Comparison of ENCODE assay signal across 9 cellular contexts in the genomic region with DNA sequence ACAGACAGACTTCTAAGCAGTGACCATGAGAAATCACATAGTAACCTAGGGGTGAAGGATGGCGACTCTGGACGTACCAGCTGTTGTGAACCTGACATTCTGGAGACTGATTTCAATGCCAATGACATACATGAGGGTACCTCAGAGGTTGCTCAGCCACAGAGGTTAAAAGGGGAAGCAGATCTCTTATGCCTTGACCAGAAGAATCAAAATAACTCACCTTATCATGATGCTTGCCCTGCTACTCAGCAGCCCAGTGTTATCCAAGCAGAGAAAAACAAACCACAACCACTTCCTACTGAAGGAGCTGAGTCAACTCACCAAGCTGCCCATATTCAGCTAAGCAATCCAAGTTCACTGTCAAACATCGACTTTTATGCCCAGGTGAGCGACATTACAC. TPM values are rescaled to one million over a fixed set of nuclear protein-coding genes. Genes with fewer than 3 reads are reported as not detected.
DNase-seq lines count a peak whose midpoint lies in the region; ATAC-seq and TF ChIP-seq lines count a peak whose summit lies in the region.
"Had no signal": no experiment of that assay in that cellular context is flagged by ENCODE, and none has a peak within 500 bp of the region (broad histone marks: within the 10 kb centered on the region; RNA-seq: fewer than 3 reads in every experiment).

No MANE protein-coding gene starts in this region.

- no peak overlapping the region for H2BK12ac ChIP-seq in mesenchymal stem cell (ENCODE audit: low read length in 2 of 2)

- H2BK120ac ChIP-seq in mesenchymal stem cell (ENCODE audit: low read depth, low read length): no peak overlapping the region

- H4K8ac ChIP-seq in mesenchymal stem cell (ENCODE audit: low read length): no peak overlapping the region

- H3K4ac ChIP-seq in mesenchymal stem cell (ENCODE audit: low read depth in 1 of 2, low read length in 2 of 2): no peak overlapping the region

- POLR2A ChIA-PET in activated B cell treated with CpG ODN at 0.5 μM for 24 hours (lab: Charles Lee): no interaction called here

- no peak overlapping the region for H3K9ac ChIP-seq in mesenchymal stem cell (ENCODE audit: low read length)

- H2AK5ac ChIP-seq in mesenchymal stem cell (ENCODE audit: low read length, severe bottlenecking): no peak overlapping the region

- H3K4me1 Mint-ChIP-seq in activated B cell treated with CpG ODN at 0.5 μM for 24 hours: peaks cover 6% of the 10 kb centered on the region

- CTCF ChIA-PET in activated B cell treated with CpG ODN at 0.5 μM for 24 hours (lab: Charles Lee): no interaction called here

- no peak overlapping the region for H3K4me2 ChIP-seq in mesenchymal stem cell (ENCODE audit: low read length, poor library complexity, severe bottlenecking)

- WGBS in mesenchymal stem cell: 88% methylated on average over 4 of the region's 4 CpGs

- no peak for TF ChIP-seq CTCF in activated B cell treated with CpG ODN at 0.5 μM for 24 hours (IDR thresholded peaks at IDR 0.05)

- DNase-seq in stimulated activated CD4-positive, alpha-beta T cell treated with anti-CD3 and anti-CD28 coated beads, Interleukin-4, amount 100 ng/mL, for 24 hours: peak; percentile 9
- DNase-seq in stimulated activated CD4-positive, alpha-beta T cell treated with anti-CD3 and anti-CD28 coated beads, Interleukin-2, amount 100 ng/mL, for 24 hours: no peak
- DNase-seq in activated B cell treated with CpG ODN at 0.5 μM for 24 hours: no peak
- no peak for DNase-seq in mesenchymal stem cell
- DNase-seq in NCI-H526 treated with DMSO at 0.1 percent for 48 hours (lab: John Stamatoyannopoulos, UW): no peak
- DNase-seq in posterior vena cava (ENCODE audit: low spot score): no peak
- no peak for DNase-seq in GOT3 (lab: John Stamatoyannopoulos, UW)
- DNase-seq: DMS53 had no signal

- no peak overlapping the region for H3K4me3 Mint-ChIP-seq in activated B cell treated with CpG ODN at 0.5 μM for 24 hours

- H2AFZ ChIP-seq in mesenchymal stem cell (ENCODE audit: low read depth, low read length): no peak overlapping the region

- intact Hi-C loops in activated B cell treated with CpG ODN at 0.5 μM for 24 hours (cut with micrococcal nuclease) (no loop called here), posterior vena cava (cut with DNase I) (no loop called here)

- H3K27me3 Mint-ChIP-seq in activated B cell treated with CpG ODN at 0.5 μM for 24 hours: peaks cover 6% of the 10 kb centered on the region

- H2BK5ac ChIP-seq in mesenchymal stem cell (ENCODE audit: low read depth, low read length, poor library complexity, severe bottlenecking): no peak overlapping the region

- H3K18ac ChIP-seq in mesenchymal stem cell (ENCODE audit: low read depth in 1 of 2, low read length in 2 of 2): no peak overlapping the region

- H3K27ac ChIP-seq in mesenchymal stem cell (ENCODE audit: low read length, poor library complexity, severe bottlenecking): no peak overlapping the region

- peaks cover 0 to 4% of the 10 kb centered on the region in 2 experiments for H3K27me3 ChIP-seq in mesenchymal stem cell (ENCODE audit: control insufficient read depth in 1 of 2, insufficient read depth in 1 of 2, low read length in 2 of 2)

- H3K27ac Mint-ChIP-seq in activated B cell treated with CpG ODN at 0.5 μM for 24 hours: no peak overlapping the region

- H3K23ac ChIP-seq in mesenchymal stem cell (ENCODE audit: low read length in 2 of 2): no peak overlapping the region

- peaks cover 0 to 7% of the 10 kb centered on the region in 2 experiments for H3K36me3 ChIP-seq in mesenchymal stem cell (ENCODE audit: control insufficient read depth in 1 of 2, insufficient read depth in 2 of 2, low read depth in 1 of 2, low read length in 2 of 2)

- no peaks in the 10 kb centered on the region for H3K9me3 ChIP-seq in mesenchymal stem cell (ENCODE audit: control insufficient read depth, low read length)

- ATAC-seq in HG03159 (IDR thresholded peaks at IDR 0.05; ENCODE audit: unreplicated experiment) (peak; percentile 93), activated B cell treated with CpG ODN at 0.5 μM for 24 hours (ENCODE audit: low read depth) (peak; percentile 50)

- peaks cover 2% of the 10 kb centered on the region for H3K4me1 ChIP-seq in mesenchymal stem cell (ENCODE audit: control insufficient read depth, insufficient read depth, low read depth, low read length)

- no peak overlapping the region for H3K14ac ChIP-seq in mesenchymal stem cell (ENCODE audit: low read length in 2 of 2)

- no peaks in the 10 kb centered on the region for H3K9me3 Mint-ChIP-seq in activated B cell treated with CpG ODN at 0.5 μM for 24 hours

- H3K4me3 ChIP-seq in mesenchymal stem cell (ENCODE audit: insufficient read depth in 1 of 2, low read depth in 1 of 2, low read length in 2 of 2): no peak overlapping the region

- no peak overlapping the region for H2BK15ac ChIP-seq in mesenchymal stem cell (ENCODE audit: low read depth, poor library complexity, severe bottlenecking)

- H3K36me3 Mint-ChIP-seq in activated B cell treated with CpG ODN at 0.5 μM for 24 hours (ENCODE audit: low read depth): no peaks in the 10 kb centered on the region

- H4K91ac ChIP-seq in mesenchymal stem cell (ENCODE audit: low read length): no peak overlapping the region

- H3K79me1 ChIP-seq in mesenchymal stem cell (replicated peaks; ENCODE audit: low read length, poor library complexity, severe bottlenecking): no peaks in the 10 kb centered on the region

RNA-seq across cellular contexts. Expression of a gene that starts 38.0 kb away (rescaled TPM):
- total RNA-seq in activated B cell treated with CpG ODN at 0.5 μM for 24 hours: 6.4 and 6.9 TPM in 2 replicates
- polyA plus RNA-seq in mesenchymal stem cell (2013, experiment 1 of 2): 0.07 TPM
- polyA plus RNA-seq in mesenchymal stem cell (2013, experiment 2 of 2): 0.04 TPM
- 1 to 10 TPM in 1 of 2 donors, under 1 TPM in 1; 0.90 to 2.3 TPM for total RNA-seq in posterior vena cava
